ENCODE assay signal across 20 cellular contexts in genomic region chr12:20050166-20050565, GRCh38.
DNase-seq lines count a peak whose midpoint lies in the region; ATAC-seq and TF ChIP-seq lines count a peak whose summit lies in the region.
"Had no signal": no experiment of that assay in that cellular context is flagged by ENCODE, and none has a peak within 500 bp of the region (broad histone marks: within the 10 kb centered on the region; RNA-seq: fewer than 3 reads in every experiment).

No MANE protein-coding gene starts in this region.

- ATAC-seq in HG02610 (IDR thresholded peaks at IDR 0.05; ENCODE audit: unreplicated experiment), result no peak
- ATAC-seq in HG02759 (IDR thresholded peaks at IDR 0.05; ENCODE audit: unreplicated experiment), result no peak
- ATAC-seq: activated naive CD4-positive, alpha-beta T cell treated with anti-CD3 and anti-CD28 coated beads, Interleukin-2, amount 50 U/mL, for 72 hours; left lung; natural killer cell treated with Interleukin-12 subunit alpha and Interleukin-12 subunit beta and Interleukin-15 and Interleukin-18, amount 100 ng/mL, for 72 hours had no signal

- DNase-seq in GM03348 (ENCODE audit: low spot score) (peak; percentile 35), NCI-H1930 (lab: John Stamatoyannopoulos, UW) (peak; percentile 27 to 31), dedifferentiated amniotic fluid mesenchymal stem cell (ENCODE audit: extremely low spot score) (peak; percentile 15), nephron progenitor cell (no peak), NCI-H2107 treated with DMSO at 0.1 percent for 48 hours (lab: John Stamatoyannopoulos, UW; ENCODE audit: unreplicated experiment) (no peak)
- DNase-seq: activated CD4-positive, alpha-beta T cell treated with anti-CD3 and anti-CD28 coated beads, Interleukin-2, amount 50 U/mL, for 1 hour; CD4-positive, alpha-beta memory T cell; effector memory CD4-positive, alpha-beta T cell; head of caudate nucleus; HFFc6; left lung; NCI-H1092 treated with DMSO at 0.1 percent for 48 hours; NCI-H2081 treated with DMSO at 0.1 percent for 48 hours; NCI-H524 treated with DMSO at 0.1 percent for 48 hours; WERI-Rb-1 had no signal

- peaks cover 11% of the 10 kb centered on the region for H3K4me1 Mint-ChIP-seq in nephron progenitor cell
- H3K4me1 Mint-ChIP-seq: CD4-positive, alpha-beta memory T cell had no signal

- no peak for TF ChIP-seq CTCF in nephron progenitor cell (IDR thresholded peaks at IDR 0.05)

- H3K27me3 Mint-ChIP-seq in nephron progenitor cell (ENCODE audit: low read depth, poor library complexity), result no peaks in the 10 kb centered on the region
- H3K27me3 Mint-ChIP-seq: CD4-positive, alpha-beta memory T cell; natural killer cell treated with Interleukin-12 subunit alpha and Interleukin-12 subunit beta and Interleukin-15 and Interleukin-18, amount 100 ng/mL, for 72 hours had no signal

- H3K36me3 Mint-ChIP-seq in nephron progenitor cell (ENCODE audit: low read depth), result no peaks in the 10 kb centered on the region
- H3K36me3 Mint-ChIP-seq: activated naive CD4-positive, alpha-beta T cell treated with anti-CD3 and anti-CD28 coated beads, Interleukin-2, amount 50 U/mL, for 72 hours; CD4-positive, alpha-beta memory T cell; natural killer cell treated with Interleukin-12 subunit alpha and Interleukin-12 subunit beta and Interleukin-15 and Interleukin-18, amount 100 ng/mL, for 72 hours had no signal

- no peaks in the 10 kb centered on the region for H3K9me3 Mint-ChIP-seq in nephron progenitor cell

- no peak overlapping the region for H3K4me3 Mint-ChIP-seq in nephron progenitor cell
- H3K4me3 Mint-ChIP-seq: activated T-helper 1 cell treated with anti-CD3 and anti-CD28 coated beads, Interleukin-12 subunit alpha, Interleukin-12 subunit beta, Interleukin-2, Interleukin-4 antibody, amounts not matched to agents 30 ng/mL and 10 ng/mL and 1 ng/mL, durations not matched to agents 14 hours and 24 hours and 36 hours; CD4-positive, alpha-beta memory T cell; HFFc6; natural killer cell treated with Interleukin-12 subunit alpha and Interleukin-12 subunit beta and Interleukin-15 and Interleukin-18, amount 100 ng/mL, for 72 hours had no signal

- H3K27ac Mint-ChIP-seq in nephron progenitor cell, result peak overlapping the region; percentile 25
- H3K27ac Mint-ChIP-seq: activated naive CD4-positive, alpha-beta T cell treated with anti-CD3 and anti-CD28 coated beads, Interleukin-2, amount 50 U/mL, for 72 hours; activated T-helper 1 cell treated with anti-CD3 and anti-CD28 coated beads, Interleukin-12 subunit alpha, Interleukin-12 subunit beta, Interleukin-2, Interleukin-4 antibody, amounts not matched to agents 30 ng/mL and 10 ng/mL and 1 ng/mL, durations not matched to agents 14 hours and 24 hours and 36 hours; CD4-positive, alpha-beta memory T cell; HFFc6; natural killer cell treated with Interleukin-12 subunit alpha and Interleukin-12 subunit beta and Interleukin-15 and Interleukin-18, amount 100 ng/mL, for 72 hours had no signal

Comparison
In these comparisons a context has a peak if more than half of its experiments do, and no peak if none do; other contexts are left out.
1. DNase-seq: peak in GM03348 (single experiment), NCI-H1930 (2 of 2) and dedifferentiated amniotic fluid mesenchymal stem cell (single experiment); none in nephron progenitor cell (single experiment) and NCI-H2107 treated with DMSO at 0.1 percent for 48 hours (single experiment).